ENCODE assay signal across 1 cellular context in genomic region chr6:137236581-137237355, GRCh38.
A peak's percentile ranks its signal among the peaks of the same experiment; 100 is the strongest.
TF ChIP-seq lines count a peak whose summit lies in the region.

No MANE protein-coding gene starts in this region.

TF ChIP-seq in HepG2, 621 proteins besides CTCF, POLR2A, EP300 and RAD21:
- TF ChIP-seq HMG20A (CRISPR knock-in tag; IDR thresholded peaks at IDR 0.05; ENCODE audit: borderline replicate concordance) (no peak), SRSF9 (IDR thresholded peaks at IDR 0.05; ENCODE audit: borderline replicate concordance, insufficient read depth, low read depth, low read length, poor library complexity, severe bottlenecking) (no peak), ZNF614 (CRISPR knock-in tag; IDR thresholded peaks at IDR 0.05; ENCODE audit: borderline replicate concordance) (no peak), TBX3 (IDR thresholded peaks at IDR 0.05; ENCODE audit: borderline replicate concordance) (no peak), MAFK (conservative IDR thresholded peaks at IDR 0.05 in 1 of 2, IDR thresholded peaks at IDR 0.05 in 1 of 2; ENCODE audit: low read length in 2 of 2) (no peak), FOXO4 (CRISPR knock-in tag; conservative IDR thresholded peaks at IDR 0.05) (0 out of 2 replicates have a peak, but pooled peaks have one; percentile 23), TBP (CRISPR knock-in tag; IDR thresholded peaks at IDR 0.05) (no peak), ZBTB25 (CRISPR knock-in tag; IDR thresholded peaks at IDR 0.05) (no peak)
TF ChIP-seq in HepG2: peak in this region for 1.
